In the genomic region with DNA sequence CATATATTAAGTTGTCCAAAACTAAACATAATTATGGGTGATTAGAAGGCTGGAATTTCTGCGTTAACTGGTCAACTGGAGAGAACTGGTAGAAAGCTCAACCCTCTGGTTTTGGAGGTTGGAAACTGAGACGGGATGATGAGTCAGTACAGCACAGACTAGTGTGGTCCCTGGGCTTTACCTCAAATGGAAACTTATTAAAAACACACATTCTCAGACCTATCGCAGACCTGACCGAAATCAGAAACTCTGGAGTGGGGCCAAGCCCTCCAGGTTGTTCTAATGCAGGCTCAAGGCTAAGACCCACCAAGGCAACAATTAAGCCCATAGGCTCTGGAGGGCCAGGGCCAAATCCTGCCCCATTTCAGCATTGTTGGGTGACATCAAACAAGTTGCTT, we compare ENCODE assay signal across 9 cellular contexts.
DNase-seq lines count a peak whose midpoint lies in the region; ATAC-seq and TF ChIP-seq lines count a peak whose summit lies in the region.
"Had no signal": no experiment of that assay in that cellular context is flagged by ENCODE, and none has a peak within 500 bp of the region (broad histone marks: within the 10 kb centered on the region; RNA-seq: fewer than 3 reads in every experiment).

No MANE protein-coding gene starts in this region.

- no peak for TF ChIP-seq EP300 in suprapubic skin (IDR thresholded peaks at IDR 0.05)

- ATAC-seq in GM18873 (IDR thresholded peaks at IDR 0.05; ENCODE audit: low FRiP score, unreplicated experiment) (peak; percentile 43), HG02610 (IDR thresholded peaks at IDR 0.05; ENCODE audit: unreplicated experiment) (peak; percentile 57)
- ATAC-seq: pancreas had no signal

- H3K27me3 ChIP-seq in osteoblast (ENCODE audit: insufficient read depth, low read length) = no peaks in the 10 kb centered on the region
- H3K27me3 ChIP-seq in suprapubic skin = no peaks in the 10 kb centered on the region
- peaks cover 2% of the 10 kb centered on the region; the same call in 1 of the 2 replicates for H3K27me3 ChIP-seq in Karpas-422 (ENCODE audit: low read length)
- H3K27me3 ChIP-seq: pancreas had no signal

- H4K20me1 ChIP-seq in osteoblast (ENCODE audit: insufficient read depth, low read length) (no peaks in the 10 kb centered on the region), Karpas-422 (ENCODE audit: insufficient read depth, low read depth, low read length) (no peaks in the 10 kb centered on the region)

- WGBS in suprapubic skin = 94% methylated on average over 4 of the region's 4 CpGs

- no peak overlapping the region for H3K4me3 Mint-ChIP-seq in mesothelial cell of epicardium

- peaks cover 42% of the 10 kb centered on the region for H3K4me1 Mint-ChIP-seq in mesothelial cell of epicardium

- H3K9me3 ChIP-seq in osteoblast (ENCODE audit: low read depth, low read length) (no peaks in the 10 kb centered on the region), suprapubic skin (no peaks in the 10 kb centered on the region), Karpas-422 (ENCODE audit: low read length) (no peaks in the 10 kb centered on the region)
- H3K9me3 ChIP-seq: pancreas had no signal

- peak overlapping the region; percentile 29 for H3K4me2 ChIP-seq in osteoblast (ENCODE audit: insufficient read depth, low read length)
- H3K4me2 ChIP-seq in Karpas-422 (ENCODE audit: low read depth, low read length, poor library complexity, severe bottlenecking) = no peak overlapping the region

- no peaks in the 10 kb centered on the region for H3K36me3 ChIP-seq in osteoblast (ENCODE audit: insufficient read depth, low read length)
- no peaks in the 10 kb centered on the region for H3K36me3 ChIP-seq in suprapubic skin
- no peaks in the 10 kb centered on the region for H3K36me3 ChIP-seq in Karpas-422 (ENCODE audit: insufficient read depth, low read length)
- H3K36me3 ChIP-seq: pancreas had no signal

- TF ChIP-seq CTCF in osteoblast (IDR thresholded peaks at IDR 0.05; ENCODE audit: extremely low read depth, low read depth, low read length) (no peak), suprapubic skin (IDR thresholded peaks at IDR 0.05) (no peak), mesothelial cell of epicardium (IDR thresholded peaks at IDR 0.05; ENCODE audit: unreplicated experiment) (no peak)

- H3K4me1 ChIP-seq in osteoblast (ENCODE audit: insufficient read depth, low read length) (peaks cover 52% of the 10 kb centered on the region), suprapubic skin (peaks cover 6% of the 10 kb centered on the region), Karpas-422 (ENCODE audit: low read length) (peaks cover 36% of the 10 kb centered on the region)

- TF ChIP-seq POLR2A in suprapubic skin (IDR thresholded peaks at IDR 0.05) = no peak

- H3K36me3 Mint-ChIP-seq in mesothelial cell of epicardium = no peaks in the 10 kb centered on the region

- no peak overlapping the region for H3K9ac ChIP-seq in Karpas-422 (ENCODE audit: low read length)

- DNase-seq in M059J (ENCODE audit: low read depth) = peak; percentile 91
- DNase-seq in osteoblast (ENCODE audit: insufficient read length, low spot score, missing footprints) = no peak
- DNase-seq in suprapubic skin (ENCODE audit: low spot score in 2 of 2) = no peak
- no peak for DNase-seq in mesothelial cell of epicardium (ENCODE audit: low spot score in 2 of 2, unreplicated experiment in 2 of 2)
- no peak for DNase-seq in NCI-H226
- DNase-seq in Karpas-422 = no peak
- DNase-seq: pancreas had no signal

- H3K79me2 ChIP-seq in osteoblast (ENCODE audit: insufficient read depth, low read length) (peaks cover 4% of the 10 kb centered on the region), Karpas-422 (ENCODE audit: low read length) (no peaks in the 10 kb centered on the region)

- H3K27ac ChIP-seq in osteoblast (ENCODE audit: low read depth, low read length) (peak overlapping the region; percentile 86), suprapubic skin (no peak overlapping the region), Karpas-422 (ENCODE audit: low read length) (no peak overlapping the region)
- H3K27ac ChIP-seq: pancreas had no signal

- no peak overlapping the region for H3K27ac Mint-ChIP-seq in mesothelial cell of epicardium

- no peaks in the 10 kb centered on the region for H3K27me3 Mint-ChIP-seq in mesothelial cell of epicardium (ENCODE audit: low read depth)

- no peaks in the 10 kb centered on the region for H3K9me3 Mint-ChIP-seq in mesothelial cell of epicardium

- no peaks in the 10 kb centered on the region for H3K9me2 ChIP-seq in Karpas-422 (replicated peaks; ENCODE audit: insufficient read depth, low read length)

- H3K4me3 ChIP-seq in osteoblast (ENCODE audit: insufficient read depth, low read length) (peak overlapping the region; percentile 4), suprapubic skin (no peak overlapping the region), Karpas-422 (ENCODE audit: low read length) (no peak overlapping the region)
- H3K4me3 ChIP-seq: pancreas had no signal

- H2AFZ ChIP-seq in osteoblast (ENCODE audit: low read length) (peak overlapping the region; percentile 5), Karpas-422 (ENCODE audit: low read length) (no peak overlapping the region)
